20 cellular contexts compared by ENCODE assay signal in genomic region chr13:97341135-97341534, GRCh38.
A peak's percentile ranks its signal among the peaks of the same experiment; 100 is the strongest.
DNase-seq lines count a peak whose midpoint lies in the region; ATAC-seq and TF ChIP-seq lines count a peak whose summit lies in the region.
"Had no signal": no experiment of that assay in that cellular context is flagged by ENCODE, and none has a peak within 500 bp of the region (broad histone marks: within the 10 kb centered on the region; RNA-seq: fewer than 3 reads in every experiment).

No MANE protein-coding gene starts in this region.

- H3K4me1 ChIP-seq in left ventricle myocardium inferior (peaks cover 76% of the 10 kb centered on the region), muscle layer of colon (ENCODE audit: insufficient read depth, low read length) (peaks cover 55% of the 10 kb centered on the region)

- H3K9ac ChIP-seq in muscle layer of colon (ENCODE audit: low read length) = no peak overlapping the region

- intact Hi-C loops in left ventricle myocardium inferior (cut with micrococcal nuclease) = loop anchor here (5.0 kb wide), 2 partner anchors 119 to 224 kb away; partner anchors contain the start of gene MBNL2
- intact Hi-C loops in Right ventricle myocardium superior (cut with DNase I) = loop anchor here (5.0 kb wide), 2 partner anchors 119 to 229 kb away; partner anchors contain the start of gene MBNL2

- ATAC-seq in Right ventricle myocardium superior (ENCODE audit: poor library complexity) (no peak), SK-N-SH treated with all-trans-retinoic acid at 6 μM for 48 hours (no peak)
- ATAC-seq: activated CD8-positive, alpha-beta memory T cell treated with anti-CD3 and anti-CD28 coated beads, Interleukin-2, amount 10 ng/mL, durations not matched to agents 7 days and 5 days; GM23338; left lobe of liver had no signal

- H3K9me3 ChIP-seq in left ventricle myocardium inferior (replicated peaks) (no peaks in the 10 kb centered on the region), muscle layer of colon (ENCODE audit: low read length) (no peaks in the 10 kb centered on the region)
- H3K9me3 ChIP-seq: vagina had no signal

- POLR2A ChIA-PET in activated CD4-positive, alpha-beta memory T cell treated with anti-CD3 and anti-CD28 coated beads, Interleukin-2, amount 10 ng/mL, durations not matched to agents 7 days and 5 days (lab: Charles Lee) = interaction anchor here (1.4 kb wide), 1 partner anchor 92 kb away, joined by 4 read pairs; the partner anchor contains the start of gene RAP2A

- peaks cover 24% of the 10 kb centered on the region for H3K36me3 ChIP-seq in left ventricle myocardium inferior
- peaks cover 21% of the 10 kb centered on the region for H3K36me3 ChIP-seq in muscle layer of colon (ENCODE audit: insufficient read depth, low read length)

- peak overlapping the region; percentile 77 for H3K27ac ChIP-seq in left ventricle myocardium inferior (replicated peaks)
- peak overlapping the region; percentile 52 for H3K27ac ChIP-seq in muscle layer of colon (ENCODE audit: low read depth, low read length)
- H3K27ac ChIP-seq: vagina had no signal

- H3K27ac Mint-ChIP-seq in type B pancreatic cell = peak overlapping the region; percentile 72
- no peak overlapping the region for H3K27ac Mint-ChIP-seq in activated CD4-positive, alpha-beta memory T cell treated with anti-CD3 and anti-CD28 coated beads, Interleukin-2, amount 10 ng/mL, durations not matched to agents 7 days and 5 days
- H3K27ac Mint-ChIP-seq: activated CD8-positive, alpha-beta memory T cell treated with anti-CD3 and anti-CD28 coated beads, Interleukin-2, amount 10 ng/mL, durations not matched to agents 7 days and 5 days; activated naive CD8-positive, alpha-beta T cell; activated T-helper 1 cell treated with anti-CD3 and anti-CD28 coated beads, Interleukin-12 subunit alpha, Interleukin-12 subunit beta, Interleukin-2, Interleukin-4 antibody, amounts not matched to agents 30 ng/mL and 10 ng/mL and 1 ng/mL, durations not matched to agents 14 hours and 24 hours and 36 hours; GM23338 had no signal

- H3K27me3 ChIP-seq in left ventricle myocardium inferior (ENCODE audit: low read depth) = no peaks in the 10 kb centered on the region
- no peaks in the 10 kb centered on the region for H3K27me3 ChIP-seq in muscle layer of colon (ENCODE audit: control insufficient read depth in 1 of 2, insufficient read depth in 2 of 2, low read length in 2 of 2)
- H3K27me3 ChIP-seq: vagina had no signal

- peaks cover 28% of the 10 kb centered on the region for H3K36me3 Mint-ChIP-seq in type B pancreatic cell
- H3K36me3 Mint-ChIP-seq in activated CD4-positive, alpha-beta memory T cell treated with anti-CD3 and anti-CD28 coated beads, Interleukin-2, amount 10 ng/mL, durations not matched to agents 7 days and 5 days (ENCODE audit: low read depth) = peaks cover 1% of the 10 kb centered on the region
- H3K36me3 Mint-ChIP-seq: activated CD8-positive, alpha-beta memory T cell treated with anti-CD3 and anti-CD28 coated beads, Interleukin-2, amount 10 ng/mL, durations not matched to agents 7 days and 5 days had no signal

- peaks cover 21% of the 10 kb centered on the region for H3K4me1 Mint-ChIP-seq in type B pancreatic cell (ENCODE audit: unreplicated experiment)
- H3K4me1 Mint-ChIP-seq in activated CD4-positive, alpha-beta memory T cell treated with anti-CD3 and anti-CD28 coated beads, Interleukin-2, amount 10 ng/mL, durations not matched to agents 7 days and 5 days = peaks cover 10% of the 10 kb centered on the region

- TF ChIP-seq CTCF in left ventricle myocardium inferior (IDR thresholded peaks at IDR 0.05; ENCODE audit: borderline replicate concordance) (no peak), type B pancreatic cell (conservative IDR thresholded peaks at IDR 0.05) (no peak)

- peaks cover 4% of the 10 kb centered on the region for H3K9me3 Mint-ChIP-seq in type B pancreatic cell
- no peaks in the 10 kb centered on the region for H3K9me3 Mint-ChIP-seq in activated CD4-positive, alpha-beta memory T cell treated with anti-CD3 and anti-CD28 coated beads, Interleukin-2, amount 10 ng/mL, durations not matched to agents 7 days and 5 days
- H3K9me3 Mint-ChIP-seq: activated T-helper 1 cell treated with anti-CD3 and anti-CD28 coated beads, Interleukin-12 subunit alpha, Interleukin-12 subunit beta, Interleukin-2, Interleukin-4 antibody, amounts not matched to agents 30 ng/mL and 10 ng/mL and 1 ng/mL, durations not matched to agents 14 hours and 24 hours and 36 hours; GM23338 had no signal

- H3K4me3 ChIP-seq in left ventricle myocardium inferior (no peak overlapping the region), muscle layer of colon (ENCODE audit: low read depth in 1 of 2, low read length in 2 of 2) (no peak overlapping the region)
- H3K4me3 ChIP-seq: GM12878, GM23338, vagina had no signal

- CTCF ChIA-PET in activated CD4-positive, alpha-beta memory T cell treated with anti-CD3 and anti-CD28 coated beads, Interleukin-2, amount 10 ng/mL, durations not matched to agents 7 days and 5 days (lab: Charles Lee) = interaction anchor here (6.3 kb wide), 1 partner anchor 231 kb away, joined by 108 read pairs; no protein-coding TSS in a partner anchor

- no peaks in the 10 kb centered on the region for H3K27me3 Mint-ChIP-seq in type B pancreatic cell
- no peaks in the 10 kb centered on the region for H3K27me3 Mint-ChIP-seq in activated CD4-positive, alpha-beta memory T cell treated with anti-CD3 and anti-CD28 coated beads, Interleukin-2, amount 10 ng/mL, durations not matched to agents 7 days and 5 days
- H3K27me3 Mint-ChIP-seq: activated CD8-positive, alpha-beta memory T cell treated with anti-CD3 and anti-CD28 coated beads, Interleukin-2, amount 10 ng/mL, durations not matched to agents 7 days and 5 days; activated naive CD8-positive, alpha-beta T cell had no signal

- H3K4me3 Mint-ChIP-seq in type B pancreatic cell = no peak overlapping the region
- no peak overlapping the region for H3K4me3 Mint-ChIP-seq in activated CD4-positive, alpha-beta memory T cell treated with anti-CD3 and anti-CD28 coated beads, Interleukin-2, amount 10 ng/mL, durations not matched to agents 7 days and 5 days
- H3K4me3 Mint-ChIP-seq: activated CD8-positive, alpha-beta memory T cell treated with anti-CD3 and anti-CD28 coated beads, Interleukin-2, amount 10 ng/mL, durations not matched to agents 7 days and 5 days; activated naive CD8-positive, alpha-beta T cell; activated T-helper 1 cell treated with anti-CD3 and anti-CD28 coated beads, Interleukin-12 subunit alpha, Interleukin-12 subunit beta, Interleukin-2, Interleukin-4 antibody, amounts not matched to agents 30 ng/mL and 10 ng/mL and 1 ng/mL, durations not matched to agents 14 hours and 24 hours and 36 hours; GM23338 had no signal

- DNase-seq in left ventricle myocardium inferior (no peak), Right ventricle myocardium superior (no peak), type B pancreatic cell (ENCODE audit: extremely low spot score, unreplicated experiment) (no peak), SK-N-DZ (ENCODE audit: low spot score) (no peak), islet precursor cell (no peak)
- no peak for DNase-seq in activated CD4-positive, alpha-beta memory T cell treated with anti-CD3 and anti-CD28 coated beads, Interleukin-2, amount 10 ng/mL, durations not matched to agents 7 days and 5 days
- DNase-seq: activated CD4-positive, alpha-beta T cell treated with anti-CD3 and anti-CD28 coated beads for 4 hours; activated CD8-positive, alpha-beta memory T cell treated with anti-CD3 and anti-CD28 coated beads, Interleukin-2, amount 10 ng/mL, durations not matched to agents 7 days and 5 days; C1 segment of cervical spinal cord; DMS153; NCI-H510A treated with DMSO at 0.1 percent for 48 hours; T-helper 1 cell had no signal

TF ChIP-seq in SK-N-SH treated with all-trans-retinoic acid at 6 μM for 48 hours, 23 proteins besides CTCF, POLR2A, EP300 and RAD21:
- peak; percentile 68; the same call in 1 of the 2 replicates for TF ChIP-seq ZC3H10 (CRISPR knock-in tag; IDR thresholded peaks at IDR 0.05)
- peak; percentile 58 for TF ChIP-seq ISL1 (CRISPR knock-in tag; IDR thresholded peaks at IDR 0.05)
- TF ChIP-seq ESRRG (CRISPR knock-in tag; IDR thresholded peaks at IDR 0.05) = no peak
- TF ChIP-seq, protein P1, sequence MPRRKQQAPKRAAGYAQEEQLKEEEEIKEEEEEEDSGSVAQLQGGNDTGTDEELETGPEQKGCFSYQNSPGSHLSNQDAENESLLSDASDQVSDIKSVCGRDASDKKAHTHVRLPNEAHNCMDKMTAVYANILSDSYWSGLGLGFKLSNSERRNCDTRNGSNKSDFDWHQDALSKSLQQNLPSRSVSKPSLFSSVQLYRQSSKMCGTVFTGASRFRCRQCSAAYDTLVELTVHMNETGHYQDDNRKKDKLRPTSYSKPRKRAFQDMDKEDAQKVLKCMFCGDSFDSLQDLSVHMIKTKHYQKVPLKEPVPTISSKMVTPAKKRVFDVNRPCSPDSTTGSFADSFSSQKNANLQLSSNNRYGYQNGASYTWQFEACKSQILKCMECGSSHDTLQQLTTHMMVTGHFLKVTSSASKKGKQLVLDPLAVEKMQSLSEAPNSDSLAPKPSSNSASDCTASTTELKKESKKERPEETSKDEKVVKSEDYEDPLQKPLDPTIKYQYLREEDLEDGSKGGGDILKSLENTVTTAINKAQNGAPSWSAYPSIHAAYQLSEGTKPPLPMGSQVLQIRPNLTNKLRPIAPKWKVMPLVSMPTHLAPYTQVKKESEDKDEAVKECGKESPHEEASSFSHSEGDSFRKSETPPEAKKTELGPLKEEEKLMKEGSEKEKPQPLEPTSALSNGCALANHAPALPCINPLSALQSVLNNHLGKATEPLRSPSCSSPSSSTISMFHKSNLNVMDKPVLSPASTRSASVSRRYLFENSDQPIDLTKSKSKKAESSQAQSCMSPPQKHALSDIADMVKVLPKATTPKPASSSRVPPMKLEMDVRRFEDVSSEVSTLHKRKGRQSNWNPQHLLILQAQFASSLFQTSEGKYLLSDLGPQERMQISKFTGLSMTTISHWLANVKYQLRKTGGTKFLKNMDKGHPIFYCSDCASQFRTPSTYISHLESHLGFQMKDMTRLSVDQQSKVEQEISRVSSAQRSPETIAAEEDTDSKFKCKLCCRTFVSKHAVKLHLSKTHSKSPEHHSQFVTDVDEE (CRISPR knock-in tag; IDR thresholded peaks at IDR 0.05) = no peak
